Comparison of ENCODE assay signal across 29 cellular contexts in genomic region chr2:178998539-178998938, GRCh38.
DNase-seq lines count a peak whose midpoint lies in the region; ATAC-seq and FAIRE-seq lines count a peak whose summit lies in the region.
"Had no signal": no experiment of that assay in that cellular context is flagged by ENCODE, and none has a peak within 500 bp of the region (broad histone marks: within the 10 kb centered on the region; RNA-seq: fewer than 3 reads in every experiment).

No MANE protein-coding gene starts in this region.

- ATAC-seq in GM18498 (IDR thresholded peaks at IDR 0.05; ENCODE audit: unreplicated experiment) (peak; percentile 88), GM19438 (IDR thresholded peaks at IDR 0.05; ENCODE audit: low read depth, unreplicated experiment) (peak; percentile 55), GM21576 (IDR thresholded peaks at IDR 0.05; ENCODE audit: unreplicated experiment) (peak; percentile 67), HG03378 (IDR thresholded peaks at IDR 0.05; ENCODE audit: unreplicated experiment) (peak; percentile 67), HG02571 (IDR thresholded peaks at IDR 0.05; ENCODE audit: unreplicated experiment) (no peak)
- ATAC-seq: left cardiac atrium, Right ventricle myocardium inferior had no signal

- FAIRE-seq in RCC 7860 (lab: Jason Lieb, UNC): no peak
- FAIRE-seq: A204.1, astrocyte, GM12892, H1 had no signal

- no peak for DNase-seq in RCC 7860 (ENCODE audit: low spot score)
- no peak for DNase-seq in NCI-H774 (lab: John Stamatoyannopoulos, UW)
- no peak for DNase-seq in NCI-H1105 treated with DMSO at 0.1 percent for 48 hours (lab: John Stamatoyannopoulos, UW)
- DNase-seq: activated CD4-positive, alpha-beta T cell treated with anti-CD3 and anti-CD28 coated beads for 48 hours; activated CD8-positive, alpha-beta memory T cell treated with anti-CD3 and anti-CD28 coated beads for 24 hours; activated effector memory CD4-positive, alpha-beta T cell treated with anti-CD3 and anti-CD28 coated beads, Interleukin-2, amount 50 U/mL, for 16 hours; activated naive CD8-positive, alpha-beta T cell treated with anti-CD3 and anti-CD28 coated beads, Interleukin-2, amount 10 ng/mL, durations not matched to agents 7 days and 5 days; CD4-positive, alpha-beta memory T cell; endodermal cell; esophagus squamous epithelium; foreskin melanocyte; Karpas-422; left cardiac atrium; mammary epithelial cell; MV-4-11; NCI-H1694; NCI-H446 treated with DMSO at 0.1 percent for 48 hours; ovary; transverse colon had no signal
